Comparison of ENCODE assay signal across 4 cellular contexts in genomic region chr1:9506901-9507300, GRCh38.
"Had no signal": no experiment of that assay in that cellular context is flagged by ENCODE, and none has a peak within 500 bp of the region (broad histone marks: within the 10 kb centered on the region; RNA-seq: fewer than 3 reads in every experiment).

No MANE protein-coding gene starts in this region.

- H3K4me3 ChIP-seq: GM23338 had no signal

- DNase-seq: H9, HCEC 1CT, KBM-7 had no signal

- ATAC-seq: GM23338 had no signal
